1 cellular context compared by ENCODE assay signal in genomic region chr11:10622957-10623787, GRCh38.
TF ChIP-seq lines count a peak whose summit lies in the region.

No MANE protein-coding gene starts in this region.

TF ChIP-seq in GM12878, 131 proteins besides CTCF, POLR2A, EP300 and RAD21:
- peak; percentile 85 for TF ChIP-seq SPI1 (IDR thresholded peaks at IDR 0.05; ENCODE audit: borderline replicate concordance, insufficient read depth, low read depth, low read length)
- TF ChIP-seq PAX8 (IDR thresholded peaks at IDR 0.05), result no peak
- no peak for TF ChIP-seq FOS (IDR thresholded peaks at IDR 0.05; ENCODE audit: borderline replicate concordance, extremely low read depth, insufficient read length)
